In the genomic region with DNA sequence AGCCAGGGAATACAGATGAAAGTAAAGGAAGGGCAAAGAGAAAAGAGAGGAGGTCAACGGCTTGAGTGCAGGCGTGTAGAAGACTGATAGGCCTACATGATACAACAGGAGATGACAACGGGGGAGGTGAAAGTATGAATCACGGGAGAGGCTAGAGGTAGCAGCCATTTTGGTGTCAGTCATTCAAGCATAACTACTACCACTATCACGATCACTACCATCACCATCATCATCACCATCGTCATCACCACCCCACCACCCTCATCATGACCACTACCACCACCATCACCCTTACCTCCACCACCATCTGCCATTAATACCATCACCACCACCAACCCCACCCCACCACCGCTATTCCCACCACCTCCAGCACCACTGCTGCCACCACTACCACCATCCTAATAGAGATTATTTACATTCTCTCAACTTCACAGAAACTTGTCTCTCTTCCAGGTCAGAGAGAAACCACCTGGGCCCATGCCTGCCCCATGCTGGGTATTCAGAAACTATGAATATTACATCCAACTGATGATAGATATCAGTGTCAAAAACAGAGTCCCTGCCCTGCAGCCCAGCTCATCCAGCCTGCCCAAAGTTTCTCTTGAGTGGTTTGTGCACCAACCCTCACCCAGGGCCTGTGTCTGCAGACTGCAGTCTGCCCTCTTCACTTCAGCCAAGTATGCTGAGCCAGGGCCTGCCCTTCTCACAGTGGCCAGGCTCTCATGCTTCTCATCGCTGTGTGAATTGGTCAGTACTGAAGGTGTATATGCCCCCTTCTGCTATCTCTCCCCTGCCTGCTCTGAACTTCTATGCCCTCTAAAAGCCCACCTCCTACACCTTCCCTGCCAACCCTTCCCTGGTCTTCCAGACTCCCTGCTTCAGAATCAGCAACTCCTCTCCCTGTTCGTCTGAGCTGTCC, we compare ENCODE assay signal across 28 cellular contexts.
"Had no signal": no experiment of that assay in that cellular context is flagged by ENCODE, and none has a peak within 500 bp of the region (broad histone marks: within the 10 kb centered on the region; RNA-seq: fewer than 3 reads in every experiment).

No MANE protein-coding gene starts in this region.

- H3K36me3 ChIP-seq: ascending aorta, MG63 had no signal

- ATAC-seq: activated CD8-positive, alpha-beta memory T cell treated with anti-CD3 and anti-CD28 coated beads, Interleukin-2, amount 10 ng/mL, durations not matched to agents 7 days and 5 days; body of pancreas; T-helper 17 cell; WTC11 had no signal

- H3K9me3 ChIP-seq: ascending aorta, body of pancreas had no signal

- H3K27me3 ChIP-seq: ascending aorta, body of pancreas, MG63 had no signal

- DNase-seq: activated CD4-positive, alpha-beta T cell treated with anti-CD3 and anti-CD28 coated beads for 1 hour; activated CD4-positive, alpha-beta T cell treated with anti-CD3 and anti-CD28 coated beads, Interleukin-2, amount 10 ng/mL, durations not matched to agents 24 days and 14 days; activated CD4-positive, alpha-beta T cell treated with anti-CD3 and anti-CD28 coated beads, Interleukin-2, amount 50 U/mL, for 48 hours; activated CD8-positive, alpha-beta memory T cell treated with anti-CD3 and anti-CD28 coated beads, Interleukin-2, amount 10 ng/mL, durations not matched to agents 7 days and 5 days; activated gamma-delta T cell treated with Interleukin-2 at 50 U/mL for 16 hours; activated naive CD4-positive, alpha-beta T cell treated with anti-CD3 and anti-CD28 coated beads, Interleukin-2, amount 10 ng/mL, durations not matched to agents 7 days and 5 days; activated naive CD8-positive, alpha-beta T cell treated with anti-CD3 and anti-CD28 coated beads, Interleukin-2, amount 10 ng/mL, durations not matched to agents 7 days and 5 days; activated T-cell treated with anti-CD3 and anti-CD28 coated beads, Interleukin-2, amount 50 U/mL, for 4 hours; body of pancreas; central memory CD4-positive, alpha-beta T cell; MG63; MV-4-11; NCI-H1092 treated with DMSO at 0.1 percent for 48 hours; NCI-H1417 treated with DMSO at 0.1 percent for 48 hours; NCI-H1694; NCI-H2029; NCI-H2107; NCI-H345; NCI-H510A; NCI-H526 treated with DMSO at 0.1 percent for 48 hours; NCI-H82; SIG-M5; T-helper 17 cell; T-helper 9 cell had no signal

- H3K4me3 ChIP-seq: ascending aorta, body of pancreas, MG63 had no signal

- H3K9ac ChIP-seq: KMS-11 had no signal

- H3K27ac Mint-ChIP-seq: activated CD4-positive, alpha-beta T cell treated with anti-CD3 and anti-CD28 coated beads, Interleukin-2, amount 10 ng/mL, durations not matched to agents 24 days and 14 days; activated CD8-positive, alpha-beta memory T cell treated with anti-CD3 and anti-CD28 coated beads, Interleukin-2, amount 10 ng/mL, durations not matched to agents 7 days and 5 days; activated naive CD4-positive, alpha-beta T cell treated with anti-CD3 and anti-CD28 coated beads, Interleukin-2, amount 10 ng/mL, durations not matched to agents 7 days and 5 days; activated naive CD8-positive, alpha-beta T cell treated with anti-CD3 and anti-CD28 coated beads, Interleukin-2, amount 10 ng/mL, durations not matched to agents 7 days and 5 days; activated T-helper 2 cell treated with anti-CD3 and anti-CD28 coated beads, Interferon-gamma antibody, Interleukin-2, Interleukin-4, amounts not matched to agents 10 μg/mL and 5 μg/mL and 100 μg/mL, durations not matched to agents 14 hours and 24 hours and 36 hours; T-helper 17 cell; WTC11 had no signal

- H3K36me3 Mint-ChIP-seq: activated CD8-positive, alpha-beta memory T cell treated with anti-CD3 and anti-CD28 coated beads, Interleukin-2, amount 10 ng/mL, durations not matched to agents 7 days and 5 days; activated naive CD4-positive, alpha-beta T cell treated with anti-CD3 and anti-CD28 coated beads, Interleukin-2, amount 10 ng/mL, durations not matched to agents 7 days and 5 days; activated naive CD8-positive, alpha-beta T cell treated with anti-CD3 and anti-CD28 coated beads, Interleukin-2, amount 10 ng/mL, durations not matched to agents 7 days and 5 days; WTC11 had no signal

- H3K9me3 Mint-ChIP-seq: activated CD4-positive, alpha-beta T cell treated with anti-CD3 and anti-CD28 coated beads, Interleukin-2, amount 10 ng/mL, durations not matched to agents 24 days and 14 days; activated naive CD4-positive, alpha-beta T cell treated with anti-CD3 and anti-CD28 coated beads, Interleukin-2, amount 10 ng/mL, durations not matched to agents 7 days and 5 days; activated naive CD8-positive, alpha-beta T cell treated with anti-CD3 and anti-CD28 coated beads, Interleukin-2, amount 10 ng/mL, durations not matched to agents 7 days and 5 days; activated T-cell treated with anti-CD3 and anti-CD28 coated beads, Interleukin-2, amount 50 U/mL, for 4 hours; activated T-helper 2 cell treated with anti-CD3 and anti-CD28 coated beads, Interferon-gamma antibody, Interleukin-2, Interleukin-4, amounts not matched to agents 10 μg/mL and 5 μg/mL and 100 μg/mL, durations not matched to agents 14 hours and 24 hours and 36 hours had no signal

- H3K4me1 ChIP-seq: ascending aorta, body of pancreas had no signal

- H3K27ac ChIP-seq: ascending aorta, body of pancreas, KMS-11 had no signal

- H3K4me3 Mint-ChIP-seq: activated CD4-positive, alpha-beta T cell treated with anti-CD3 and anti-CD28 coated beads, Interleukin-2, amount 10 ng/mL, durations not matched to agents 24 days and 14 days; activated CD8-positive, alpha-beta memory T cell treated with anti-CD3 and anti-CD28 coated beads, Interleukin-2, amount 10 ng/mL, durations not matched to agents 7 days and 5 days; activated naive CD4-positive, alpha-beta T cell treated with anti-CD3 and anti-CD28 coated beads, Interleukin-2, amount 10 ng/mL, durations not matched to agents 7 days and 5 days; activated naive CD8-positive, alpha-beta T cell treated with anti-CD3 and anti-CD28 coated beads, Interleukin-2, amount 10 ng/mL, durations not matched to agents 7 days and 5 days; activated T-cell treated with anti-CD3 and anti-CD28 coated beads, Interleukin-2, amount 50 U/mL, for 4 hours; T-helper 17 cell; WTC11 had no signal
